In genomic region chr4:8440491-8441311, GRCh38 we compare ENCODE assay signal across 8 cellular contexts. TPM values are rescaled to one million over a fixed set of nuclear protein-coding genes. Genes with fewer than 3 reads are reported as not detected.
DNase-seq lines count a peak whose midpoint lies in the region; ATAC-seq and TF ChIP-seq lines count a peak whose summit lies in the region.

Gene ACOX3, minus strand, starts transcription at chr4:8440723. Its CDS starts 24,202 bp downstream, at chr4:8416521.
Gene TRMT44, plus strand, starts transcription at chr4:8440777. Its CDS starts 46 bp downstream, at chr4:8440823.

- DNase-seq in ACHN (peak; percentile 90), NCI-H2196 treated with DMSO at 0.1 percent for 48 hours (lab: John Stamatoyannopoulos, UW; ENCODE audit: unreplicated experiment) (peak; percentile 65), WERI-Rb-1 (peak; percentile 92), breast epithelium (ENCODE audit: low spot score in 2 of 2) (peak; percentile 93 to 95)

- peaks cover 10 to 28% of the 10 kb centered on the region in 2 donors for H3K4me1 ChIP-seq in breast epithelium
- peaks cover 37 to 55% (median 40%) of the 10 kb centered on the region in 3 donors for H3K4me1 ChIP-seq in skeletal muscle tissue (ENCODE audit: control insufficient read depth in 3 of 3, insufficient read depth in 3 of 3, low read length in 3 of 3)

- H3K9me3 ChIP-seq in WERI-Rb-1 (ENCODE audit: severe bottlenecking) (peaks cover 2% of the 10 kb centered on the region), breast epithelium (peaks cover 0 to 6% of the 10 kb centered on the region in 2 donors), iPS-18c (ENCODE audit: control insufficient read depth, insufficient read depth, low read length) (no peaks in the 10 kb centered on the region), skeletal muscle tissue (ENCODE audit: control insufficient read depth in 3 of 3, low read length in 3 of 3) (no peaks in the 10 kb centered on the region)

- H3K36me3 ChIP-seq in WERI-Rb-1 (peaks cover 6% of the 10 kb centered on the region), breast epithelium (no peaks in the 10 kb centered on the region), skeletal muscle tissue (ENCODE audit: control insufficient read depth in 3 of 3, insufficient read depth in 3 of 3, low read length in 3 of 3) (peaks cover 0 to 8% (median 3%) of the 10 kb centered on the region in 3 donors)

- peak within 1 kb of the TSS; percentile 91 to 98 (median 95) for H3K9ac ChIP-seq in skeletal muscle tissue (ENCODE audit: low read depth in 1 of 3, low read length in 3 of 3)

- H3K27ac ChIP-seq in WERI-Rb-1 (peak within 1 kb of the TSS; percentile 85), breast epithelium (peak within 1 kb of the TSS; percentile 96 to 97), skeletal muscle tissue (ENCODE audit: low read depth, low read length) (peak within 1 kb of the TSS; percentile 98)

- intact Hi-C loops in breast epithelium (cut with DNase I; ENCODE audit: low total_unique reads), result no loop called here

- ATAC-seq in GM18861 (IDR thresholded peaks at IDR 0.05; ENCODE audit: unreplicated experiment), result peak; percentile 71
- peak; percentile 76 for ATAC-seq in HG03103 (IDR thresholded peaks at IDR 0.05; ENCODE audit: low read depth, unreplicated experiment)

- in situ Hi-C loops in ACHN (cut with HindIII; ENCODE audit: low pct_ligation_motif_present, low pct_unique_long_range_greater_than_20kb, low sequenced_read_pairs), result no loop called here

- peak within 1 kb of the TSS; percentile 76 for H3K4me3 ChIP-seq in WERI-Rb-1 (ENCODE audit: low read depth, low read length)
- H3K4me3 ChIP-seq in breast epithelium, result peak within 1 kb of the TSS; percentile 97 to 100 (median 99)
- peak within 1 kb of the TSS; percentile 93 for H3K4me3 ChIP-seq in iPS-18c (ENCODE audit: insufficient read depth, low read depth, low read length)
- peak within 1 kb of the TSS; percentile 88 to 96 (median 96) for H3K4me3 ChIP-seq in skeletal muscle tissue (ENCODE audit: low read length in 3 of 3)

- TF ChIP-seq POLR2A in breast epithelium (IDR thresholded peaks at IDR 0.05), result peak; percentile 66

- no peak for TF ChIP-seq CTCF in WERI-Rb-1 (IDR thresholded peaks at IDR 0.05; ENCODE audit: low read depth, low read length)
- no peak for TF ChIP-seq CTCF in breast epithelium (IDR thresholded peaks at IDR 0.05)

- H3K27me3 ChIP-seq in WERI-Rb-1 (ENCODE audit: insufficient read depth, low read depth, severe bottlenecking), result no peaks in the 10 kb centered on the region
- H3K27me3 ChIP-seq in breast epithelium, result no peaks in the 10 kb centered on the region
- H3K27me3 ChIP-seq in skeletal muscle tissue (ENCODE audit: control insufficient read depth in 3 of 3, insufficient read depth in 3 of 3, low read length in 3 of 3), result no peaks in the 10 kb centered on the region

RNA-seq across cellular contexts. Expression of gene ACOX3, which starts in this region (rescaled TPM):
- total RNA-seq in breast epithelium (10 to 100 TPM; 24.0 to 69.4 (median 47.9) TPM), skeletal muscle tissue (21.9 TPM)

RNA-seq across cellular contexts. Expression of gene TRMT44, which starts in this region (rescaled TPM):
- total RNA-seq in breast epithelium, result 10 to 100 TPM; 24.6 to 47.7 (median 28.2) TPM
- 11.0 TPM for total RNA-seq in skeletal muscle tissue

Comparison
In these comparisons a context has a peak if more than half of its experiments do, and no peak if none do; other contexts are left out.
1. Peak in every context shown above with its lines: DNase-seq, ATAC-seq, H3K4me3 ChIP-seq and H3K27ac ChIP-seq.